ENCODE assay signal across 20 cellular contexts in the genomic region with DNA sequence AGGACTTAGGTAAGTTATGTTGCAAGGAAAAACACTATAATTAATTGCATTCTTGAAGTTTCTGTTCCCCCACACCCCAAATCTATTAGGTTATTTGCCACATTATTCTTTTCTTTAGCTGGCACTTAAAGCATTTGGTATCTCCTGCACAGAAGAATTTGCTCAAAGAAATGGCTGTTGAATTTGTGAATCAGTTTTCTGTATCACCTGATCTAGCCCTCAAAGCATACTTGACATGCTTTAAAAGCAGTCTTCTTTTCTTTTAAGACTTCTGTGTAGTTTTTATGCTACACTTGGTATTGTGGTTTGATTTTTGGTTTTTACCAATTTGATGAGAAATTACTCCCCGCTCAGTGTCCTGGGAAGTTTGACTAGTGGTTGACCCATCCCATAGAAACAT.
DNase-seq lines count a peak whose midpoint lies in the region; ATAC-seq and TF ChIP-seq lines count a peak whose summit lies in the region.
"Had no signal": no experiment of that assay in that cellular context is flagged by ENCODE, and none has a peak within 500 bp of the region (broad histone marks: within the 10 kb centered on the region; RNA-seq: fewer than 3 reads in every experiment).

No MANE protein-coding gene starts in this region.

- no peak for DNase-seq in activated naive CD8-positive, alpha-beta T cell treated with anti-CD3 and anti-CD28 coated beads for 36 hours
- DNase-seq in left lung (no peak), renal cortical epithelial cell (ENCODE audit: low read depth) (peak; percentile 23), nucleus accumbens (lab: John Stamatoyannopoulos, UW) (no peak), COLO668 (lab: John Stamatoyannopoulos, UW; ENCODE audit: unreplicated experiment) (no peak)
- DNase-seq: CD4-positive, CD25-positive, alpha-beta regulatory T cell; CD8-positive, alpha-beta T cell; DMS 273 treated with DMSO at 0.1 percent for 48 hours; DMS79; EL; GDM1; GM23248; H7 had no signal

- H3K27me3 ChIP-seq in left lung = no peaks in the 10 kb centered on the region
- H3K27me3 ChIP-seq: BLaER1 had no signal

- peaks cover 12% of the 10 kb centered on the region for H3K4me1 Mint-ChIP-seq in activated naive CD8-positive, alpha-beta T cell (ENCODE audit: low read depth)
- peaks cover 15% of the 10 kb centered on the region for H3K4me1 Mint-ChIP-seq in activated naive CD8-positive, alpha-beta T cell treated with anti-CD3 and anti-CD28 coated beads for 36 hours

- H3K9me3 Mint-ChIP-seq in activated naive CD8-positive, alpha-beta T cell (ENCODE audit: low read depth) = peaks cover 4% of the 10 kb centered on the region
- H3K9me3 Mint-ChIP-seq in activated naive CD8-positive, alpha-beta T cell treated with anti-CD3 and anti-CD28 coated beads for 36 hours = peaks cover 2% of the 10 kb centered on the region
- H3K9me3 Mint-ChIP-seq: CD8-positive, alpha-beta T cell had no signal

- intact Hi-C loops in left lung (cut with DNase I) = no loop called here

- H3K4me3 Mint-ChIP-seq in activated naive CD8-positive, alpha-beta T cell = no peak overlapping the region
- no peak overlapping the region for H3K4me3 Mint-ChIP-seq in activated naive CD8-positive, alpha-beta T cell treated with anti-CD3 and anti-CD28 coated beads for 36 hours
- H3K4me3 Mint-ChIP-seq: B cell; CD4-positive, CD25-positive, alpha-beta regulatory T cell; CD8-positive, alpha-beta T cell had no signal

- peaks cover 28% of the 10 kb centered on the region for H3K36me3 Mint-ChIP-seq in activated naive CD8-positive, alpha-beta T cell
- peaks cover 33% of the 10 kb centered on the region for H3K36me3 Mint-ChIP-seq in activated naive CD8-positive, alpha-beta T cell treated with anti-CD3 and anti-CD28 coated beads for 36 hours

- peak overlapping the region; percentile 11 for H3K27ac Mint-ChIP-seq in activated naive CD8-positive, alpha-beta T cell
- H3K27ac Mint-ChIP-seq in activated naive CD8-positive, alpha-beta T cell treated with anti-CD3 and anti-CD28 coated beads for 36 hours = no peak overlapping the region
- H3K27ac Mint-ChIP-seq: B cell; CD8-positive, alpha-beta T cell had no signal

- H3K27ac ChIP-seq in left lung = no peak overlapping the region
- H3K27ac ChIP-seq: 22Rv1, BLaER1, C4-2B, GM23248 had no signal

- H3K27me3 Mint-ChIP-seq in activated naive CD8-positive, alpha-beta T cell = no peaks in the 10 kb centered on the region
- no peaks in the 10 kb centered on the region for H3K27me3 Mint-ChIP-seq in activated naive CD8-positive, alpha-beta T cell treated with anti-CD3 and anti-CD28 coated beads for 36 hours
- H3K27me3 Mint-ChIP-seq: B cell; CD4-positive, CD25-positive, alpha-beta regulatory T cell had no signal

- no peak overlapping the region for H3K4me3 ChIP-seq in left lung
- H3K4me3 ChIP-seq: BLaER1, GM12878, GM23248 had no signal

- no peaks in the 10 kb centered on the region for H3K9me3 ChIP-seq in left lung

- TF ChIP-seq CTCF in left lung (IDR thresholded peaks at IDR 0.05) = no peak

- no peaks in the 10 kb centered on the region for H3K36me3 ChIP-seq in left lung

- ATAC-seq in left lung (peak; percentile 57), HG02970 (IDR thresholded peaks at IDR 0.05; ENCODE audit: low FRiP score, unreplicated experiment) (no peak)
- ATAC-seq: CD8-positive, alpha-beta T cell had no signal

- H3K4me1 ChIP-seq in left lung = no peaks in the 10 kb centered on the region
- H3K4me1 ChIP-seq: BLaER1 had no signal
